In the genomic region with DNA sequence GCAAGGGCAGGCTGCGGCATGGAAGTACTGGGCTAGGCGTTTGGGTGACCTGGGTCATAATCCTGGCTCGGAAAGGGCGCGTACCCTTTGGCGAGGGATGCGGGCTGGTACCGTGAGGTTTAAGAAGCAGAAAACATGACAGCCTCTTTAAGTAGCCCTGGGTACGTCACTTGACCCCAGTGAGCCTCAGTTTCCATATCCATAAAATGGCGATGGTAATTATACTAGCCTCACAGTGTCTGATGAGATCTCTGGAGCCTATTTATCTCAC, we compare ENCODE assay signal across 8 cellular contexts. TPM values are rescaled to one million over a fixed set of nuclear protein-coding genes. Genes with fewer than 3 reads are reported as not detected.
DNase-seq lines count a peak whose midpoint lies in the region; ATAC-seq and TF ChIP-seq lines count a peak whose summit lies in the region.

No MANE protein-coding gene starts in this region.

- H3K9me3 ChIP-seq in adrenal gland (replicated peaks in 1 of 3) = no peaks in the 10 kb centered on the region
- H3K9me3 ChIP-seq in left lung = no peaks in the 10 kb centered on the region
- H3K9me3 ChIP-seq in thoracic aorta = no peaks in the 10 kb centered on the region

- peak overlapping the region; percentile 36 to 80 (median 72) for H3K4me3 ChIP-seq in adrenal gland
- peak overlapping the region; percentile 65 to 82 for H3K4me3 ChIP-seq in left lung
- peak overlapping the region; percentile 85 for H3K4me3 ChIP-seq in thoracic aorta

- intact Hi-C loops in activated CD4-positive, alpha-beta T cell treated with anti-CD3 and anti-CD28 coated beads for 36 hours (cut with DNase I, micrococcal nuclease) = loop anchor here (1.0 to 5.0 kb wide), 3 partner anchors 44 to 939 kb away; a partner anchor contains a TSS
- intact Hi-C loops in adrenal gland (cut with DNase I) (loop anchor here in 1 of 2 donors (2.0 kb wide), 1 partner anchor 188 kb away; no protein-coding TSS in a partner anchor), left lung (cut with DNase I) (loop anchor here in 1 of 2 donors (10.0 kb wide), 1 partner anchor 94 kb away; a partner anchor contains a TSS)

- H3K4me3 Mint-ChIP-seq in activated CD4-positive, alpha-beta T cell treated with anti-CD3 and anti-CD28 coated beads for 36 hours = peak overlapping the region; percentile 82

- peaks cover 60% of the 10 kb centered on the region for H3K4me1 Mint-ChIP-seq in activated CD4-positive, alpha-beta T cell treated with anti-CD3 and anti-CD28 coated beads for 36 hours

- TF ChIP-seq POLR2A in adrenal gland (IDR thresholded peaks at IDR 0.05) = no peak

- peak overlapping the region; percentile 99 for H3K27ac Mint-ChIP-seq in activated CD4-positive, alpha-beta T cell treated with anti-CD3 and anti-CD28 coated beads for 36 hours

- peaks cover 20% of the 10 kb centered on the region for H3K36me3 Mint-ChIP-seq in activated CD4-positive, alpha-beta T cell treated with anti-CD3 and anti-CD28 coated beads for 36 hours (ENCODE audit: low read depth)

- peaks cover 37 to 52% of the 10 kb centered on the region in 2 donors for H3K4me1 ChIP-seq in adrenal gland (replicated peaks in 1 of 2)
- H3K4me1 ChIP-seq in left lung = peaks cover 30 to 56% of the 10 kb centered on the region in 2 donors
- H3K4me1 ChIP-seq in thoracic aorta (ENCODE audit: control insufficient read depth in 1 of 2, low read depth in 2 of 2) = peaks cover 26 to 36% of the 10 kb centered on the region in 2 donors

- CTCF ChIA-PET in activated CD4-positive, alpha-beta T cell treated with anti-CD3 and anti-CD28 coated beads for 36 hours (lab: Charles Lee) = interaction anchor here (0.7 to 8.0 kb wide), 44 partner anchors 11 to 288 kb away, joined by 3 to 180 read pairs (median 4); no protein-coding TSS in a partner anchor

- no peaks in the 10 kb centered on the region for H3K9me3 Mint-ChIP-seq in activated CD4-positive, alpha-beta T cell treated with anti-CD3 and anti-CD28 coated beads for 36 hours (ENCODE audit: low read depth)

- no peak for TF ChIP-seq CTCF in adrenal gland (IDR thresholded peaks at IDR 0.05)
- TF ChIP-seq CTCF in left lung (IDR thresholded peaks at IDR 0.05) = no peak
- TF ChIP-seq CTCF in thoracic aorta (IDR thresholded peaks at IDR 0.05) = no peak

- no peaks in the 10 kb centered on the region for H3K27me3 Mint-ChIP-seq in activated CD4-positive, alpha-beta T cell treated with anti-CD3 and anti-CD28 coated beads for 36 hours

- H3K27ac ChIP-seq in adrenal gland (peak overlapping the region; percentile 91 to 99 (median 98)), left lung (peak overlapping the region; percentile 99 to 100), thoracic aorta (peak overlapping the region; percentile 99 to 100)

- ATAC-seq in activated CD4-positive, alpha-beta T cell treated with anti-CD3 and anti-CD28 coated beads for 36 hours = peak; percentile 3
- ATAC-seq in left lung = no peak
- no peak for ATAC-seq in thoracic aorta (ENCODE audit: insufficient number of reproducible peaks, low FRiP score, low read depth)

- DNase-seq in activated CD4-positive, alpha-beta T cell treated with anti-CD3 and anti-CD28 coated beads for 36 hours = peak; percentile 56
- no peak for DNase-seq in activated CD4-positive, alpha-beta T cell treated with anti-CD3 and anti-CD28 coated beads for 1 hour
- no peak for DNase-seq in adrenal gland
- no peak for DNase-seq in left lung
- DNase-seq in thoracic aorta (ENCODE audit: low spot score) = no peak
- no peak for DNase-seq in NCI-H2081 (lab: John Stamatoyannopoulos, UW)
- no peak for DNase-seq in iPS-NIHi11 (ENCODE audit: low spot score)
- DNase-seq in middle frontal gyrus (ENCODE audit: extremely low spot score, low spot score) = no peak

- H3K36me3 ChIP-seq in adrenal gland (replicated peaks in 1 of 2) (no peaks in the 10 kb centered on the region), left lung (peaks cover 0 to under 1% of the 10 kb centered on the region in 2 donors), thoracic aorta (no peaks in the 10 kb centered on the region)

- 0 to 5% (median 2%) methylated on average over 2 to 10 of the region's 10 CpGs for WGBS in adrenal gland, 4 donors

- POLR2A ChIA-PET in activated CD4-positive, alpha-beta T cell treated with anti-CD3 and anti-CD28 coated beads for 36 hours (lab: Charles Lee) = interaction anchor here (0.7 to 5.8 kb wide), 11 partner anchors 44 to 288 kb away, joined by 3 to 83 read pairs (median 5); a partner anchor contains a TSS

- H3K27me3 ChIP-seq in adrenal gland (no peaks in the 10 kb centered on the region), left lung (no peaks in the 10 kb centered on the region), thoracic aorta (replicated peaks; ENCODE audit: insufficient read depth) (no peaks in the 10 kb centered on the region)

RNA-seq across cellular contexts. Expression of a gene that starts 0.7 kb away (rescaled TPM):
- 10 to 100 TPM; 12.0 to 17.2 TPM for total RNA-seq in activated CD4-positive, alpha-beta T cell treated with anti-CD3 and anti-CD28 coated beads for 36 hours
- total RNA-seq in adrenal gland (10 to 100 TPM; 11.8 to 43.1 (median 34.4) TPM), left lung (10 to 100 TPM; 15.4 to 16.9 TPM), thoracic aorta (10 to 100 TPM; 13.5 to 22.9 TPM)
- polyA plus RNA-seq in adrenal gland = 10 to 100 TPM in 1 of 3 donors, 1 to 10 TPM in 2; 6.7 to 18.7 (median 8.5) TPM

RNA-seq across cellular contexts. Expression of a gene that starts 38.0 kb away (rescaled TPM):
- 10 to 100 TPM; 51.6 to 66.0 TPM for total RNA-seq in activated CD4-positive, alpha-beta T cell treated with anti-CD3 and anti-CD28 coated beads for 36 hours
- total RNA-seq in adrenal gland (10 to 100 TPM in 4 of 8 donors, 1 to 10 TPM in 4; 4.9 to 16.5 (median 10.0) TPM), left lung (10 to 100 TPM; 22.8 to 33.4 TPM), thoracic aorta (10 to 100 TPM; 13.3 to 29.9 TPM)
- polyA plus RNA-seq in adrenal gland = 10 to 100 TPM in 2 of 3 donors, 1 to 10 TPM in 1; 5.7 to 13.4 (median 11.7) TPM
